9 cellular contexts compared by ENCODE assay signal in genomic region chr11:45658292-45658991, GRCh38. TPM values are rescaled to one million over a fixed set of nuclear protein-coding genes. Genes with fewer than 3 reads are reported as not detected.
DNase-seq lines count a peak whose midpoint lies in the region; TF ChIP-seq lines count a peak whose summit lies in the region.
"Had no signal": no experiment of that assay in that cellular context is flagged by ENCODE, and none has a peak within 500 bp of the region (broad histone marks: within the 10 kb centered on the region; RNA-seq: fewer than 3 reads in every experiment).

No MANE protein-coding gene starts in this region.

- peak; percentile 51 for DNase-seq in GM03348 (ENCODE audit: low spot score)
- DNase-seq in UCSD-AML1 (lab: John Stamatoyannopoulos, UW; ENCODE audit: unreplicated experiment), result peak; percentile 55
- DNase-seq in cardiac muscle cell (ENCODE audit: low read depth in 1 of 2, low spot score in 1 of 2), result peak; percentile 42 to 88
- peak; percentile 88 for DNase-seq in posterior vena cava (ENCODE audit: low spot score)
- DNase-seq in RPMI8226, result no peak
- no peak for DNase-seq in DMS153 (lab: John Stamatoyannopoulos, UW)
- DNase-seq in GM19240 (ENCODE audit: insufficient read length, low spot score), result no peak
- no peak for DNase-seq in NOMO-1 (lab: John Stamatoyannopoulos, UW; ENCODE audit: unreplicated experiment in 2 of 2)
- DNase-seq: activated CD4-positive, alpha-beta T cell treated with anti-CD3 and anti-CD28 coated beads, Interleukin-2, amount 50 U/mL, for 4 hours had no signal

- intact Hi-C loops in posterior vena cava (cut with DNase I), result loop anchor here (10.0 kb wide), 1 partner anchor 284 kb away; no protein-coding TSS in a partner anchor

- H3K27ac ChIP-seq in cardiac muscle cell, result no peak overlapping the region

- no peaks in the 10 kb centered on the region for H3K36me3 ChIP-seq in cardiac muscle cell

- H3K27me3 ChIP-seq in cardiac muscle cell, result peaks cover 29% of the 10 kb centered on the region

- no peak overlapping the region for H3K4me3 ChIP-seq in cardiac muscle cell

- TF ChIP-seq CTCF in cardiac muscle cell (IDR thresholded peaks at IDR 0.05; ENCODE audit: low read depth, low read length), result no peak

- H3K4me1 ChIP-seq in cardiac muscle cell (ENCODE audit: low read depth), result peaks cover 13% of the 10 kb centered on the region

- no peaks in the 10 kb centered on the region for H3K9me3 ChIP-seq in cardiac muscle cell (ENCODE audit: low read depth)

RNA-seq across cellular contexts. Expression of gene CHST1, which starts 7.0 kb away (rescaled TPM):
- 3.1 and 4.3 TPM in 2 replicates for total RNA-seq in cardiac muscle cell
- polyA plus RNA-seq in cardiac muscle cell, result 2.5 and 3.3 TPM in 2 replicates
- 1 to 10 TPM; 3.3 to 5.2 TPM for total RNA-seq in posterior vena cava

Comparison
In these comparisons a context has a peak if more than half of its experiments do, and no peak if none do; other contexts are left out.
1. DNase-seq: peak in GM03348 (single experiment), UCSD-AML1 (single experiment), cardiac muscle cell (2 of 2) and posterior vena cava (single experiment); none in RPMI8226 (single experiment), DMS153 (single experiment), GM19240 (single experiment) and NOMO-1 (0 of 2).